Comparison of ENCODE assay signal across 15 cellular contexts in the genomic region with DNA sequence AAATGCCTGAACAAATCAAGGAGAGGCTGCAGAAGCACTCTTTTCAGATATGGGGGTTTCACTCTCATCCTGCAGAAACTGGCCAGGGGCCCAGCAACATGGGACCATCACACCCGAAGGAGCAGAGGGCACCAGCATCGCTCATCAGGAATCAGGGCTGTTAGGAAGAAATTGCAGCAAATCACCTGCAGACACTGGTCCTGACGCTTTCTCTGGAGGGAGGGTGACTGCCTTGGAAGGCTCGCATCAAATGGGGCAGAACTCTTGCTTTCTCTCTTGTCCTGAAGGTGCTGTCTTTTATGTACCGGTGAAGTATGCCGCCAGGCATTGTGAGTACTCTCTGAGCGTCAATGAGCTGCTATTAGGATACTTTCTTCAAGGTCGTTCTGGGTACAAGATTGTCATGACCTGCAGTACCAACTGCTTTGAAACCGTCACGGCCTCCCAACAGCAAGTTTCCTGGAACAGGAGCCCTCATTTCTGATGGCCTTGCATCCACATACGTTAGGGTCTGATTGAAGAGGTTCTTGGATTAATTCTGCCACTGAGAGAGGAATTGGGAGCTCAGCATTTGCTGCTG.
DNase-seq lines count a peak whose midpoint lies in the region; ATAC-seq, FAIRE-seq and TF ChIP-seq lines count a peak whose summit lies in the region.
"Had no signal": no experiment of that assay in that cellular context is flagged by ENCODE, and none has a peak within 500 bp of the region (broad histone marks: within the 10 kb centered on the region; RNA-seq: fewer than 3 reads in every experiment).

No MANE protein-coding gene starts in this region.

- H3K27ac ChIP-seq in vagina (no peak overlapping the region), left lung (no peak overlapping the region), brain microvascular endothelial cell (no peak overlapping the region), esophagus squamous epithelium (no peak overlapping the region)
- H3K27ac ChIP-seq: BLaER1 treated with 17β-estradiol and CSF1 and Interleukin-3, amounts not matched to agents 10 nM and 100 nM; RWPE1 had no signal

- no peaks in the 10 kb centered on the region for H3K9me3 Mint-ChIP-seq in activated CD8-positive, alpha-beta memory T cell treated with anti-CD3 and anti-CD28 coated beads, Interleukin-2, amount 10 ng/mL, durations not matched to agents 7 days and 5 days (ENCODE audit: low read depth)

- TF ChIP-seq CTCF in bronchial epithelial cell (IDR thresholded peaks at IDR 0.05; ENCODE audit: insufficient read depth, low read length, severe bottlenecking) (no peak), vagina (IDR thresholded peaks at IDR 0.05) (no peak), left lung (IDR thresholded peaks at IDR 0.05) (no peak), brain microvascular endothelial cell (IDR thresholded peaks at IDR 0.05; ENCODE audit: low read depth, low read length, missing control alignments) (no peak), esophagus squamous epithelium (IDR thresholded peaks at IDR 0.05) (no peak)

- 77 to 79% methylated on average over 8 to 11 of the region's 11 CpGs for WGBS in esophagus squamous epithelium, 2 donors

- FAIRE-seq in bronchial epithelial cell (lab: Jason Lieb, UNC) = peak; percentile 13
- FAIRE-seq: A204.1, GM12892 had no signal

- no peaks in the 10 kb centered on the region for H3K4me1 Mint-ChIP-seq in activated CD8-positive, alpha-beta memory T cell treated with anti-CD3 and anti-CD28 coated beads, Interleukin-2, amount 10 ng/mL, durations not matched to agents 7 days and 5 days

- H3K36me3 ChIP-seq in bronchial epithelial cell (ENCODE audit: control insufficient read depth, insufficient read depth, low read length) (no peaks in the 10 kb centered on the region), vagina (no peaks in the 10 kb centered on the region), left lung (no peaks in the 10 kb centered on the region), brain microvascular endothelial cell (replicated peaks) (no peaks in the 10 kb centered on the region), esophagus squamous epithelium (no peaks in the 10 kb centered on the region)
- H3K36me3 ChIP-seq: BLaER1 treated with 17β-estradiol and CSF1 and Interleukin-3, amounts not matched to agents 10 nM and 100 nM had no signal

- peak; percentile 18 for DNase-seq in activated CD8-positive, alpha-beta memory T cell treated with anti-CD3 and anti-CD28 coated beads, Interleukin-2, amount 10 ng/mL, durations not matched to agents 7 days and 5 days
- no peak for DNase-seq in activated CD8-positive, alpha-beta memory T cell treated with anti-CD3 and anti-CD28 coated beads, Interleukin-2, amount 50 U/mL, for 48 hours
- DNase-seq in bronchial epithelial cell (ENCODE audit: low read depth) = no peak
- peak; percentile 7 for DNase-seq in mucosa of gallbladder (ENCODE audit: low spot score)
- peak; percentile 11 to 81 for DNase-seq in vagina (ENCODE audit: extremely low spot score in 2 of 2)
- no peak for DNase-seq in left lung
- DNase-seq in brain microvascular endothelial cell = no peak
- no peak for DNase-seq in esophagus squamous epithelium (lab: John Stamatoyannopoulos, UW)
- DNase-seq: DMS 273 treated with DMSO at 0.1 percent for 48 hours, GOT3, NCI-H187 treated with DMSO at 0.1 percent for 48 hours had no signal

- CTCF ChIA-PET in activated CD8-positive, alpha-beta memory T cell treated with anti-CD3 and anti-CD28 coated beads, Interleukin-2, amount 10 ng/mL, durations not matched to agents 7 days and 5 days (lab: Charles Lee) = no interaction called here

- no peak overlapping the region for H3K4me3 Mint-ChIP-seq in activated CD8-positive, alpha-beta memory T cell treated with anti-CD3 and anti-CD28 coated beads, Interleukin-2, amount 10 ng/mL, durations not matched to agents 7 days and 5 days

- H3K4me3 ChIP-seq in bronchial epithelial cell (ENCODE audit: low read depth, low read length) (no peak overlapping the region), vagina (no peak overlapping the region), left lung (no peak overlapping the region), brain microvascular endothelial cell (ENCODE audit: low read depth, low read length) (no peak overlapping the region), esophagus squamous epithelium (no peak overlapping the region)
- H3K4me3 ChIP-seq: BLaER1 treated with 17β-estradiol and CSF1 and Interleukin-3, amounts not matched to agents 10 nM and 100 nM had no signal

- ATAC-seq in activated CD8-positive, alpha-beta memory T cell treated with anti-CD3 and anti-CD28 coated beads, Interleukin-2, amount 10 ng/mL, durations not matched to agents 7 days and 5 days = no peak
- no peak for ATAC-seq in left lung

- no peak overlapping the region for H3K27ac Mint-ChIP-seq in activated CD8-positive, alpha-beta memory T cell treated with anti-CD3 and anti-CD28 coated beads, Interleukin-2, amount 10 ng/mL, durations not matched to agents 7 days and 5 days

- no peaks in the 10 kb centered on the region for H3K36me3 Mint-ChIP-seq in activated CD8-positive, alpha-beta memory T cell treated with anti-CD3 and anti-CD28 coated beads, Interleukin-2, amount 10 ng/mL, durations not matched to agents 7 days and 5 days

- TF ChIP-seq POLR2A in vagina (IDR thresholded peaks at IDR 0.05) = no peak
- TF ChIP-seq POLR2A in esophagus squamous epithelium (IDR thresholded peaks at IDR 0.05) = no peak

- H3K27me3 Mint-ChIP-seq in activated CD8-positive, alpha-beta memory T cell treated with anti-CD3 and anti-CD28 coated beads, Interleukin-2, amount 10 ng/mL, durations not matched to agents 7 days and 5 days = no peaks in the 10 kb centered on the region

- in situ Hi-C loops in brain microvascular endothelial cell (cut with HindIII; ENCODE audit: low pct_ligation_motif_present, low sequenced_read_pairs) = no loop called here

- H3K9me3 ChIP-seq in vagina (no peaks in the 10 kb centered on the region), left lung (no peaks in the 10 kb centered on the region), esophagus squamous epithelium (no peaks in the 10 kb centered on the region)
- H3K9me3 ChIP-seq: BLaER1 treated with 17β-estradiol and CSF1 and Interleukin-3, amounts not matched to agents 10 nM and 100 nM had no signal

- H3K4me1 ChIP-seq in vagina (no peaks in the 10 kb centered on the region), left lung (no peaks in the 10 kb centered on the region), esophagus squamous epithelium (no peaks in the 10 kb centered on the region)
- H3K4me1 ChIP-seq: BLaER1 treated with 17β-estradiol and CSF1 and Interleukin-3, amounts not matched to agents 10 nM and 100 nM had no signal

- no peaks in the 10 kb centered on the region for H3K27me3 ChIP-seq in bronchial epithelial cell (ENCODE audit: control insufficient read depth, insufficient read depth, low read length)
- H3K27me3 ChIP-seq in vagina = no peaks in the 10 kb centered on the region
- H3K27me3 ChIP-seq in left lung = peaks cover 0 to 23% of the 10 kb centered on the region in 2 donors
- H3K27me3 ChIP-seq in brain microvascular endothelial cell (replicated peaks) = no peaks in the 10 kb centered on the region
- peaks cover 0 to 3% (median 0%) of the 10 kb centered on the region in 4 donors for H3K27me3 ChIP-seq in esophagus squamous epithelium
- H3K27me3 ChIP-seq: BLaER1 treated with 17β-estradiol and CSF1 and Interleukin-3, amounts not matched to agents 10 nM and 100 nM had no signal

- intact Hi-C loops in vagina (cut with DNase I) = no loop called here
- intact Hi-C loops in left lung (cut with DNase I) = no loop called here
- intact Hi-C loops in esophagus squamous epithelium (cut with DNase I) = no loop called here

Comparison
In these comparisons a context has a peak if more than half of its experiments do, and no peak if none do; other contexts are left out.
1. DNase-seq: peak in activated CD8-positive, alpha-beta memory T cell treated with anti-CD3 and anti-CD28 coated beads, Interleukin-2, amount 10 ng/mL, durations not matched to agents 7 days and 5 days (single experiment), mucosa of gallbladder (single experiment) and vagina (2 of 2); none in activated CD8-positive, alpha-beta memory T cell treated with anti-CD3 and anti-CD28 coated beads, Interleukin-2, amount 50 U/mL, for 48 hours (single experiment), bronchial epithelial cell (single experiment), left lung (0 of 2), brain microvascular endothelial cell (single experiment) and esophagus squamous epithelium (single experiment).